9 cellular contexts compared by ENCODE assay signal in genomic region chr6:87699576-87699975, GRCh38. TPM values are rescaled to one million over a fixed set of nuclear protein-coding genes. Genes with fewer than 3 reads are reported as not detected.
DNase-seq lines count a peak whose midpoint lies in the region; ATAC-seq and TF ChIP-seq lines count a peak whose summit lies in the region.
"Had no signal": no experiment of that assay in that cellular context is flagged by ENCODE, and none has a peak within 500 bp of the region (broad histone marks: within the 10 kb centered on the region; RNA-seq: fewer than 3 reads in every experiment).

No MANE protein-coding gene starts in this region.

- TF ChIP-seq CTCF in heart right ventricle (IDR thresholded peaks at IDR 0.05) (no peak), brain (conservative IDR thresholded peaks at IDR 0.05) (no peak), uterus (IDR thresholded peaks at IDR 0.05) (no peak), GM20000 (IDR thresholded peaks at IDR 0.05; ENCODE audit: extremely low read depth, missing control alignments) (no peak)

- DNase-seq in heart right ventricle (no peak), cardiac septum (ENCODE audit: low spot score) (no peak), mesenchymal stem cell (no peak), uterus (no peak), NCI-H2227 (lab: John Stamatoyannopoulos, UW; ENCODE audit: unreplicated experiment) (no peak), GM20000 (ENCODE audit: low spot score) (no peak)
- DNase-seq: activated effector memory CD4-positive, alpha-beta T cell treated with Interleukin-2 at 50 U/mL for 16 hours had no signal

- ATAC-seq in heart right ventricle: no peak
- ATAC-seq in HG02678 (IDR thresholded peaks at IDR 0.05; ENCODE audit: unreplicated experiment): no peak

- no peak overlapping the region for H3K14ac ChIP-seq in mesenchymal stem cell (ENCODE audit: low read length in 2 of 2)

- H2BK5ac ChIP-seq in mesenchymal stem cell (ENCODE audit: low read depth, low read length, poor library complexity, severe bottlenecking): no peak overlapping the region

- H3K4ac ChIP-seq in mesenchymal stem cell (ENCODE audit: low read depth in 1 of 2, low read length in 2 of 2): no peak overlapping the region

- H3K36me3 ChIP-seq in heart right ventricle (peaks cover 0 to 7% (median 0%) of the 10 kb centered on the region in 9 donors), mesenchymal stem cell (ENCODE audit: control insufficient read depth in 1 of 2, insufficient read depth in 2 of 2, low read depth in 1 of 2, low read length in 2 of 2) (no peaks in the 10 kb centered on the region), uterus (no peaks in the 10 kb centered on the region)

- H3K9me3 Mint-ChIP-seq in brain: no peaks in the 10 kb centered on the region

- no peak overlapping the region for H4K91ac ChIP-seq in mesenchymal stem cell (ENCODE audit: low read length)

- H2AFZ ChIP-seq in mesenchymal stem cell (ENCODE audit: low read depth, low read length): no peak overlapping the region

- H3K9ac ChIP-seq in mesenchymal stem cell (ENCODE audit: low read length): peak overlapping the region; percentile 99

- H2BK120ac ChIP-seq in mesenchymal stem cell (ENCODE audit: low read depth, low read length): no peak overlapping the region

- H2BK12ac ChIP-seq in mesenchymal stem cell (ENCODE audit: low read length in 2 of 2): no peak overlapping the region

- intact Hi-C loops in heart right ventricle (cut with DNase I): loop anchor here in 4 of 10 donors (5.0 to 10.0 kb wide), 5 partner anchors 37 to 545 kb away; partner anchors contain the start of genes ORC3 (in 1 of the 4), SLC35A1 (in 1 of the 4) and ZNF292 (in 1 of the 4)
- intact Hi-C loops in cardiac septum (cut with DNase I): loop anchor here (10.0 kb wide), 1 partner anchor 95 kb away; no protein-coding TSS in a partner anchor
- intact Hi-C loops in uterus (cut with DNase I; ENCODE audit: low total_unique reads): no loop called here

- H3K18ac ChIP-seq in mesenchymal stem cell (ENCODE audit: low read depth in 1 of 2, low read length in 2 of 2): no peak overlapping the region

- TF ChIP-seq POLR2A in uterus (IDR thresholded peaks at IDR 0.05): no peak

- H3K23ac ChIP-seq in mesenchymal stem cell (ENCODE audit: low read length in 2 of 2): no peak overlapping the region

- peaks cover 53% of the 10 kb centered on the region for H3K4me1 Mint-ChIP-seq in brain

- H3K27me3 ChIP-seq in heart right ventricle: no peaks in the 10 kb centered on the region
- H3K27me3 ChIP-seq in mesenchymal stem cell (ENCODE audit: control insufficient read depth in 1 of 2, insufficient read depth in 1 of 2, low read length in 2 of 2): no peaks in the 10 kb centered on the region
- no peaks in the 10 kb centered on the region for H3K27me3 ChIP-seq in uterus

- no peaks in the 10 kb centered on the region for H3K9me3 ChIP-seq in heart right ventricle
- no peaks in the 10 kb centered on the region for H3K9me3 ChIP-seq in mesenchymal stem cell (ENCODE audit: control insufficient read depth, low read length)
- H3K9me3 ChIP-seq in uterus: no peaks in the 10 kb centered on the region

- peaks cover 12% of the 10 kb centered on the region for H3K27me3 Mint-ChIP-seq in brain

- H2BK15ac ChIP-seq in mesenchymal stem cell (ENCODE audit: low read depth, poor library complexity, severe bottlenecking): no peak overlapping the region

- H3K27ac ChIP-seq in heart right ventricle (peak overlapping the region in 7 of 10 donors; percentile 96 to 99 (median 99)), mesenchymal stem cell (ENCODE audit: low read length, poor library complexity, severe bottlenecking) (no peak overlapping the region), uterus (peak overlapping the region; percentile 22 to 98)

- 1 to 4% methylated on average over 4 of the region's 4 CpGs for WGBS in heart right ventricle, 2 donors
- no CpG with 5 or more reads among the region's 4 CpGs for WGBS in mesenchymal stem cell

- H3K4me2 ChIP-seq in mesenchymal stem cell (ENCODE audit: low read length, poor library complexity, severe bottlenecking): no peak overlapping the region

- no peaks in the 10 kb centered on the region for H3K79me1 ChIP-seq in mesenchymal stem cell (replicated peaks; ENCODE audit: low read length, poor library complexity, severe bottlenecking)

- peak overlapping the region; percentile 94 to 98 (median 95) for H3K4me3 Mint-ChIP-seq in brain

- H3K4me3 ChIP-seq in heart right ventricle (peak overlapping the region in 9 of 10 donors; percentile 77 to 99 (median 93)), mesenchymal stem cell (ENCODE audit: insufficient read depth in 1 of 2, low read depth in 1 of 2, low read length in 2 of 2) (peak overlapping the region in 1 of 2 experiments; percentile 94), uterus (peak overlapping the region; percentile 86 to 96)

- peaks cover 5% of the 10 kb centered on the region for H3K36me3 Mint-ChIP-seq in brain

- peak overlapping the region in 4 of 5 experiments; percentile 45 to 100 (median 99) for H3K27ac Mint-ChIP-seq in brain

- no peak overlapping the region for H4K8ac ChIP-seq in mesenchymal stem cell (ENCODE audit: low read length)

- no peak overlapping the region for H2AK5ac ChIP-seq in mesenchymal stem cell (ENCODE audit: low read length, severe bottlenecking)

- H3K4me1 ChIP-seq in heart right ventricle (peaks cover 0 to 64% (median 53%) of the 10 kb centered on the region in 9 donors), mesenchymal stem cell (ENCODE audit: control insufficient read depth, insufficient read depth, low read depth, low read length) (peaks cover 6% of the 10 kb centered on the region), uterus (no peaks in the 10 kb centered on the region)

RNA-seq across cellular contexts. Expression of gene AKIRIN2, which starts 2.5 kb away (rescaled TPM):
- total RNA-seq in heart right ventricle (10 to 100 TPM; 33.9 to 56.0 (median 43.8) TPM), cardiac septum (52.8 TPM), uterus (10 to 100 TPM in 3 of 4 donors, 1 to 10 TPM in 1; 6.9 to 41.5 (median 24.8) TPM)
- polyA plus RNA-seq in heart right ventricle (10 to 100 TPM; 14.8 to 31.7 TPM), brain (ENCODE audit: insufficient read depth, low read depth, low replicate concordance) (71.7 TPM)
- 42.4 TPM for polyA plus RNA-seq in mesenchymal stem cell (2013, experiment 1 of 2)
- 43.1 TPM for polyA plus RNA-seq in mesenchymal stem cell (2013, experiment 2 of 2)
